ENCODE assay signal across 14 cellular contexts in the genomic region with DNA sequence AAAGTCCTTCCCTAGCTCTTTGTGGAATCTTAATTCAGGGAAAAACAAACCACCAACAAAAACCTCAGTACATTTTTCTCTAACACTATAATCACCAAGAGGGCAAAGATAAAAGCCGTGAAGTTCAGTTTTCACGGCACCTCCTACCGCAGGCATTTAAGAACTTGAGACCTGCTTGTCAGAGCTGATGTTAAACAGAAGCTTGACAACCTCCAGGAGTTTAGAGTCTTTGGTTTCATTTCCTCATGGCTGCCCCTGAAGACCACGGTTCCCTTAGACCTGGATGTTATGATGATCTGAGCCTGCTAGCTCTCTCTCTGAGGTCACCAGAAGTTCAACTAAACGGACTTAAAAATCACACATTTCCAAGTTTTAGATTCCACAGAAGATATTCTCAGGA.
DNase-seq lines count a peak whose midpoint lies in the region; ATAC-seq and TF ChIP-seq lines count a peak whose summit lies in the region.
"Had no signal": no experiment of that assay in that cellular context is flagged by ENCODE, and none has a peak within 500 bp of the region (broad histone marks: within the 10 kb centered on the region; RNA-seq: fewer than 3 reads in every experiment).

No MANE protein-coding gene starts in this region.

- DNase-seq in GM13976 (ENCODE audit: low spot score) (peak; percentile 22), SK-N-DZ (ENCODE audit: low spot score) (peak; percentile 97), nephron progenitor cell (no peak), SIG-M5 treated with dmso at 0.1 percent for 504 hours (lab: John Stamatoyannopoulos, UW; ENCODE audit: unreplicated experiment) (no peak)
- DNase-seq in activated naive CD8-positive, alpha-beta T cell treated with anti-CD3 and anti-CD28 coated beads for 36 hours: no peak
- DNase-seq: activated naive CD4-positive, alpha-beta T cell treated with anti-CD3 and anti-CD28 coated beads, Interleukin-2, amount 10 ng/mL, durations not matched to agents 7 days and 5 days; central memory CD4-positive, alpha-beta T cell; psoas muscle; stimulated activated CD8-positive, alpha-beta memory T cell treated with anti-CD3 and anti-CD28 coated beads, Interleukin-4, amount 100 ng/mL, for 48 hours; tibial artery; WERI-Rb-1 had no signal

- no peak for TF ChIP-seq CTCF in GM13976 (IDR thresholded peaks at IDR 0.05; ENCODE audit: borderline replicate concordance, control extremely low read depth, extremely low read depth, insufficient read depth, missing control alignments)
- no peak for TF ChIP-seq CTCF in nephron progenitor cell (IDR thresholded peaks at IDR 0.05)

- peak overlapping the region; percentile 87 for H3K27ac Mint-ChIP-seq in nephron progenitor cell
- H3K27ac Mint-ChIP-seq in activated naive CD8-positive, alpha-beta T cell treated with anti-CD3 and anti-CD28 coated beads for 36 hours: no peak overlapping the region
- no peak overlapping the region for H3K27ac Mint-ChIP-seq in stimulated activated memory B cell treated with anti-CD40 and anti-IgM and Interleukin-4, amounts not matched to agents 10 μg/mL and 1 μg/mL and 100 μg/mL, for 72 hours
- H3K27ac Mint-ChIP-seq: activated naive CD4-positive, alpha-beta T cell treated with anti-CD3 and anti-CD28 coated beads, Interleukin-2, amount 10 ng/mL, durations not matched to agents 7 days and 5 days had no signal

- H3K36me3 Mint-ChIP-seq in nephron progenitor cell (ENCODE audit: low read depth): peaks cover 12% of the 10 kb centered on the region
- H3K36me3 Mint-ChIP-seq in activated naive CD8-positive, alpha-beta T cell treated with anti-CD3 and anti-CD28 coated beads for 36 hours: no peaks in the 10 kb centered on the region
- H3K36me3 Mint-ChIP-seq in stimulated activated memory B cell treated with anti-CD40 and anti-IgM and Interleukin-4, amounts not matched to agents 10 μg/mL and 1 μg/mL and 100 μg/mL, for 72 hours: no peaks in the 10 kb centered on the region
- H3K36me3 Mint-ChIP-seq: activated naive CD4-positive, alpha-beta T cell treated with anti-CD3 and anti-CD28 coated beads, Interleukin-2, amount 10 ng/mL, durations not matched to agents 7 days and 5 days had no signal

- H3K4me1 Mint-ChIP-seq in nephron progenitor cell: peaks cover 46% of the 10 kb centered on the region
- H3K4me1 Mint-ChIP-seq in activated naive CD8-positive, alpha-beta T cell treated with anti-CD3 and anti-CD28 coated beads for 36 hours: no peaks in the 10 kb centered on the region
- no peaks in the 10 kb centered on the region for H3K4me1 Mint-ChIP-seq in stimulated activated memory B cell treated with anti-CD40 and anti-IgM and Interleukin-4, amounts not matched to agents 10 μg/mL and 1 μg/mL and 100 μg/mL, for 72 hours
- H3K4me1 Mint-ChIP-seq: activated naive CD4-positive, alpha-beta T cell treated with anti-CD3 and anti-CD28 coated beads, Interleukin-2, amount 10 ng/mL, durations not matched to agents 7 days and 5 days had no signal

- peaks cover 4% of the 10 kb centered on the region for H3K27me3 Mint-ChIP-seq in nephron progenitor cell (ENCODE audit: low read depth, poor library complexity)
- H3K27me3 Mint-ChIP-seq in activated naive CD8-positive, alpha-beta T cell treated with anti-CD3 and anti-CD28 coated beads for 36 hours: peaks cover 4% of the 10 kb centered on the region
- H3K27me3 Mint-ChIP-seq in stimulated activated memory B cell treated with anti-CD40 and anti-IgM and Interleukin-4, amounts not matched to agents 10 μg/mL and 1 μg/mL and 100 μg/mL, for 72 hours: no peaks in the 10 kb centered on the region
- H3K27me3 Mint-ChIP-seq: activated naive CD4-positive, alpha-beta T cell treated with anti-CD3 and anti-CD28 coated beads, Interleukin-2, amount 10 ng/mL, durations not matched to agents 7 days and 5 days had no signal

- ATAC-seq in HG02610 (IDR thresholded peaks at IDR 0.05; ENCODE audit: unreplicated experiment) (peak; percentile 65), GM19467 (IDR thresholded peaks at IDR 0.05; ENCODE audit: unreplicated experiment) (no peak)
- ATAC-seq in stimulated activated memory B cell treated with anti-CD40 and anti-IgM and Interleukin-4, amounts not matched to agents 10 μg/mL and 1 μg/mL and 100 μg/mL, for 72 hours: no peak
- ATAC-seq: psoas muscle had no signal

- in situ Hi-C loops in GM13976 (cut with MboI; ENCODE audit: low sequenced_read_pairs, unreplicated experiment): no loop called here

- no peak overlapping the region for H3K4me3 Mint-ChIP-seq in nephron progenitor cell
- no peak overlapping the region for H3K4me3 Mint-ChIP-seq in activated naive CD8-positive, alpha-beta T cell treated with anti-CD3 and anti-CD28 coated beads for 36 hours
- no peak overlapping the region for H3K4me3 Mint-ChIP-seq in stimulated activated memory B cell treated with anti-CD40 and anti-IgM and Interleukin-4, amounts not matched to agents 10 μg/mL and 1 μg/mL and 100 μg/mL, for 72 hours
- H3K4me3 Mint-ChIP-seq: activated naive CD4-positive, alpha-beta T cell treated with anti-CD3 and anti-CD28 coated beads, Interleukin-2, amount 10 ng/mL, durations not matched to agents 7 days and 5 days had no signal

- peaks cover 21% of the 10 kb centered on the region for H3K9me3 Mint-ChIP-seq in nephron progenitor cell
- H3K9me3 Mint-ChIP-seq in activated naive CD8-positive, alpha-beta T cell treated with anti-CD3 and anti-CD28 coated beads for 36 hours: peaks cover 4% of the 10 kb centered on the region
- H3K9me3 Mint-ChIP-seq in stimulated activated memory B cell treated with anti-CD40 and anti-IgM and Interleukin-4, amounts not matched to agents 10 μg/mL and 1 μg/mL and 100 μg/mL, for 72 hours: peaks cover 6% of the 10 kb centered on the region

Comparison
In these comparisons a context has a peak if more than half of its experiments do, and no peak if none do; other contexts are left out.
1. DNase-seq: peak in GM13976 (single experiment) and SK-N-DZ (single experiment); none in nephron progenitor cell (single experiment), SIG-M5 treated with dmso at 0.1 percent for 504 hours (single experiment) and activated naive CD8-positive, alpha-beta T cell treated with anti-CD3 and anti-CD28 coated beads for 36 hours (single experiment).